In the genomic region with DNA sequence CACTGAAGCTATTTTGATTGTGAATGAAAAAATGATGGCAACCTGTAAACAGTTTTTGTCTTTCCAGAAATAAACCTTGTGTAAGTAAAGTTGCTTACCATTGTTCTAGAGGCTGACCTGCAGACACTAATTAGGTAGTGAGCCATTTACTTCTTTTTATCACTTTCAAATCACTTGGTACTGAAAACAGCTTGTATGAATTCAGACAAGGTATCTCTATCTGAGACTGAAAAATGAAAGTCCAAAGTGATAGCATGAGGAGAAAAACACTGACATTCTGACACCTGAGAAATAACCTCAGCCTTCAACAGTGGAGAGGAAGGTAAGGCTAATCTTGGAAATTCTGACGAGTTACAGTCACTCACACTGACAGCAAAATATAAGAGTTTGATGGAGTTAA, we compare ENCODE assay signal across 17 cellular contexts.
"Had no signal": no experiment of that assay in that cellular context is flagged by ENCODE, and none has a peak within 500 bp of the region (broad histone marks: within the 10 kb centered on the region; RNA-seq: fewer than 3 reads in every experiment).

No MANE protein-coding gene starts in this region.

- H3K27me3 Mint-ChIP-seq: activated CD4-positive, alpha-beta T cell treated with anti-CD3 and anti-CD28 coated beads, Interleukin-2, amount 10 ng/mL, durations not matched to agents 24 days and 14 days had no signal

- ATAC-seq: activated CD8-positive, alpha-beta T cell treated with anti-CD3 and anti-CD28 coated beads, Interleukin-2, amount 10 ng/mL, durations not matched to agents 7 days and 5 days; natural killer cell; right cardiac atrium had no signal

- H3K4me3 ChIP-seq: tibial artery, uterus had no signal

- H3K4me3 Mint-ChIP-seq: activated CD4-positive, alpha-beta T cell treated with anti-CD3 and anti-CD28 coated beads, Interleukin-2, amount 10 ng/mL, durations not matched to agents 24 days and 14 days; activated CD8-positive, alpha-beta T cell treated with anti-CD3 and anti-CD28 coated beads, Interleukin-2, amount 10 ng/mL, durations not matched to agents 7 days and 5 days; natural killer cell had no signal

- H3K4me1 Mint-ChIP-seq: natural killer cell had no signal

- H3K9me3 ChIP-seq: tibial artery, uterus had no signal

- H3K4me1 ChIP-seq: tibial artery, uterus had no signal

- H3K27ac ChIP-seq: tibial artery, uterus had no signal

- DNase-seq: activated CD4-positive, alpha-beta T cell treated with anti-CD3 and anti-CD28 coated beads, Interleukin-2, amount 10 ng/mL, durations not matched to agents 24 days and 14 days; activated CD4-positive, CD25-positive, alpha-beta regulatory T cell; activated CD8-positive, alpha-beta memory T cell treated with anti-CD3 and anti-CD28 coated beads, Interleukin-2, amount 50 U/mL, for 48 hours; activated CD8-positive, alpha-beta T cell treated with anti-CD3 and anti-CD28 coated beads, Interleukin-2, amount 10 ng/mL, durations not matched to agents 7 days and 5 days; activated gamma-delta T cell treated with Interleukin-2 at 50 U/mL for 16 hours; aorta; cortex of kidney; effector memory CD4-positive, alpha-beta T cell; kidney glomerular epithelial cell; mesendoderm; natural killer cell; right cardiac atrium; small intestine; stimulated activated CD4-positive, alpha-beta T cell treated with anti-CD3 and anti-CD28 coated beads, Interleukin-4, amount 100 ng/mL, for 24 hours; stimulated activated naive CD4-positive, alpha-beta T cell; tibial artery; uterus had no signal

- H3K27ac Mint-ChIP-seq: activated CD4-positive, alpha-beta T cell treated with anti-CD3 and anti-CD28 coated beads, Interleukin-2, amount 10 ng/mL, durations not matched to agents 24 days and 14 days; activated CD8-positive, alpha-beta T cell treated with anti-CD3 and anti-CD28 coated beads, Interleukin-2, amount 10 ng/mL, durations not matched to agents 7 days and 5 days; natural killer cell had no signal

- H3K36me3 Mint-ChIP-seq: natural killer cell had no signal

- H3K9me3 Mint-ChIP-seq: activated CD4-positive, alpha-beta T cell treated with anti-CD3 and anti-CD28 coated beads, Interleukin-2, amount 10 ng/mL, durations not matched to agents 24 days and 14 days; natural killer cell had no signal

- H3K36me3 ChIP-seq: tibial artery, uterus had no signal

- H3K27me3 ChIP-seq: tibial artery had no signal
